ENCODE assay signal across 30 cellular contexts in the genomic region with DNA sequence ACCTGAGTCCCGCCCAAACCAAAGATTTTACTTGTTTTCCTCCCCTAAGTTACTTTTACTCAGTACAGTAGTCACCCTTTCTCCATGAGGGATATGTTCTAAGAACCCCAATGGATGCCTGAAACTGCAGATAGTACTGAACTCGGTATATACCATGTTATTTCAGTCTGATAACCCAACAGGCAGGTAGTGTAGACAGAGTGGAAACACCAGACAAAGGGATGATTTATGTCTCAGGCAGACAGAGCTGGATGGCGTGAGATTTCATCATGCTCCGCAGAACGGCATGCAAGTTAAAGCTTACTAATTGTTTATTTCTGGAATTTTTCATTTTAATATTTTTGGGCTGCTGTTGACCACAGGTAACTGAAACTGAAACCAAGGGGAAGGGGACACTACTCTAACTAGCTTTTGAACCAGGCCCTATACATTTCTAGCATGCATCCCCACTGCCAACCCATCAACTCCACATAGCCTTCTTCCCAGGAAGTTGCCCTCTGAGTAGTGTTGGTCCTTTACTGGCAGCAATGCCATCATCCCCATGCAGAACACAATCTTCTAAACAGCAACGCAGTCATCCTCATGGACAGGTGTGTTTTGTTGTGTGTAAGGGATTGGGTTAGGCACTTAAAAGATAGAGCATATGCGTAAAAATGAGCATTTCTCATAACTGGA. TPM values are rescaled to one million over a fixed set of nuclear protein-coding genes. Genes with fewer than 3 reads are reported as not detected.
"Had no signal": no experiment of that assay in that cellular context is flagged by ENCODE, and none has a peak within 500 bp of the region (broad histone marks: within the 10 kb centered on the region; RNA-seq: fewer than 3 reads in every experiment).

No MANE protein-coding gene starts in this region.

- H3K27me3 ChIP-seq: esophagus squamous epithelium, hepatocyte, left lung, right lobe of liver, testis, tibial artery had no signal

- H3K9me3 Mint-ChIP-seq: effector memory CD8-positive, alpha-beta T cell; naive thymus-derived CD8-positive, alpha-beta T cell; nephron progenitor cell; type B pancreatic cell had no signal

- H3K36me3 ChIP-seq: prostate gland, right lobe of liver had no signal

- H3K4me1 Mint-ChIP-seq: nephron progenitor cell had no signal

- ATAC-seq: effector memory CD8-positive, alpha-beta T cell; left lung; lower lobe of right lung; naive thymus-derived CD8-positive, alpha-beta T cell; right lobe of liver; stimulated activated naive CD8-positive, alpha-beta T cell treated with anti-CD3 and anti-CD28 coated beads, Interleukin-15, Interleukin-2, amounts not matched to agents 100 U/mL and 50 U/mL, for 24 hours had no signal

- H3K9me3 ChIP-seq: esophagus squamous epithelium, left lung, lower lobe of right lung, prostate gland, right lobe of liver, testis, tibial artery had no signal

- H3K4me3 ChIP-seq: esophagus squamous epithelium, hepatocyte, left lung, lower lobe of right lung, prostate gland, right lobe of liver, testis, tibial artery had no signal

- H3K27ac Mint-ChIP-seq: effector memory CD8-positive, alpha-beta T cell; type B pancreatic cell had no signal

- DNase-seq: cerebellar nuclear complex; cortex of kidney; effector memory CD8-positive, alpha-beta T cell; erythroblast; esophagus squamous epithelium; foreskin melanocyte; kidney; left lung; lower lobe of right lung; naive thymus-derived CD8-positive, alpha-beta T cell; nephron progenitor cell; nucleus accumbens; right lobe of liver; small intestine; stimulated activated CD4-positive, alpha-beta T cell treated with anti-CD3 and anti-CD28 coated beads, Interleukin-15, amount 100 ng/mL, for 24 hours; stimulated activated CD4-positive, alpha-beta T cell treated with anti-CD3 and anti-CD28 coated beads, Interleukin-4, amount 100 ng/mL, for 1 hour; stimulated activated CD8-positive, alpha-beta memory T cell treated with anti-CD3 and anti-CD28 coated beads, Interleukin-4, amount 100 ng/mL, for 48 hours; stimulated activated naive CD8-positive, alpha-beta T cell treated with anti-CD3 and anti-CD28 coated beads, Interleukin-15, Interleukin-2, amounts not matched to agents 100 U/mL and 50 U/mL, for 24 hours; substantia nigra; testis; tibial artery had no signal

- H3K4me1 ChIP-seq: esophagus squamous epithelium, left lung, lower lobe of right lung, prostate gland, right lobe of liver, testis, tibial artery had no signal

- H3K79me2 ChIP-seq: hepatocyte had no signal

- H3K4me3 Mint-ChIP-seq: effector memory CD8-positive, alpha-beta T cell; naive thymus-derived CD8-positive, alpha-beta T cell; nephron progenitor cell; type B pancreatic cell had no signal

- H3K27ac ChIP-seq: esophagus squamous epithelium, hepatocyte, left lung, lower lobe of right lung, prostate gland, right lobe of liver, testis, tibial artery had no signal

- H3K4me2 ChIP-seq: hepatocyte had no signal

- H3K27me3 Mint-ChIP-seq: effector memory CD8-positive, alpha-beta T cell; naive thymus-derived CD8-positive, alpha-beta T cell; type B pancreatic cell had no signal

- H2AFZ ChIP-seq: hepatocyte had no signal

- FAIRE-seq: endometrium, kidney, small intestine, urothelium cell line had no signal

RNA-seq across cellular contexts. Expression of a gene that starts 27.7 kb away (rescaled TPM):
- total RNA-seq: dermis microvascular lymphatic vessel endothelial cell; esophagus squamous epithelium; hepatocyte; kidney; lower lobe of right lung; mesenteric fat pad; naive thymus-derived CD8-positive, alpha-beta T cell; osteocyte; renal cortical epithelial cell; testis had no signal
- polyA plus RNA-seq: naive thymus-derived CD8-positive, alpha-beta T cell had no signal
